ENCODE assay signal across 8 cellular contexts in the genomic region with DNA sequence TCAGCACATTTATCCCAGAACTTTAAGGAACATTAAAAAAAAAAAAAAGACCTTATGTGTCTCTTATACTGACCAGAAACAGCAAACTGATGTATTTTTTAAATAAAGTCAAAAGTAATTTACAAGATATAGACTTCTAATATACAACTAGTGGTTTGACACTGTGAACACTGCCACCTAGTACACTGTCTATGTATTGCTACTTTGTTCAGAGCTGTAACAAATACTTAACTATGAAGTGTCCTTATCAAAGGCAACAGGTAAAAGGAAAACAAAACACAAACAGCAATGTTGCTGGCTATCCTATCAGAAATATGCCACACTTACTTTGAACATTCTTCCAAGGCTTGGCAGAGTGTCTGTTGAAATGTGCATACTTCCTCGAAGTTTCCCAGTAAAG.
A peak's percentile ranks its signal among the peaks of the same experiment; 100 is the strongest.
DNase-seq lines count a peak whose midpoint lies in the region; ATAC-seq and TF ChIP-seq lines count a peak whose summit lies in the region.
"Had no signal": no experiment of that assay in that cellular context is flagged by ENCODE, and none has a peak within 500 bp of the region (broad histone marks: within the 10 kb centered on the region; RNA-seq: fewer than 3 reads in every experiment).

No MANE protein-coding gene starts in this region.

- 88 to 100% methylated on average over 1 of the region's 1 CpG for WGBS in GM23248 (ENCODE audit: low coverage in 1 of 2, low lambda C conversion rate in 2 of 2, missing lambda C conversion rate in 2 of 2), 2 experiments
- 39% methylated on average over 1 of the region's 1 CpG for WGBS in SK-N-SH (ENCODE audit: low lambda C conversion rate)

- H3K9ac ChIP-seq in DND-41 (ENCODE audit: low read depth, low read length) = no peak overlapping the region
- no peak overlapping the region for H3K9ac ChIP-seq in GM23248
- H3K9ac ChIP-seq in SK-N-SH = no peak overlapping the region

- ATAC-seq in DND-41 (ENCODE audit: insufficient read depth, low read depth) (peak; percentile 72), lower lobe of right lung (peak; percentile 45 to 73), gastrocnemius medialis (no peak), HG02840 (IDR thresholded peaks at IDR 0.05; ENCODE audit: low FRiP score, unreplicated experiment) (no peak)
- ATAC-seq in activated CD4-positive, CD25-positive, alpha-beta regulatory T cell treated with anti-CD3 and anti-CD28 coated beads, Interleukin-2, amount 50 U/mL, for 24 hours = no peak

- H2AFZ ChIP-seq in DND-41 (ENCODE audit: low read depth, low read length) (no peak overlapping the region), GM23248 (no peak overlapping the region), SK-N-SH (ENCODE audit: low read depth) (no peak overlapping the region)

- H3K27ac ChIP-seq in DND-41 (ENCODE audit: low read length) (no peak overlapping the region), GM23248 (no peak overlapping the region), SK-N-SH (ENCODE audit: low read depth in 2 of 2, low read length in 1 of 2) (no peak overlapping the region), lower lobe of right lung (no peak overlapping the region), gastrocnemius medialis (no peak overlapping the region)

- H3F3A ChIP-seq in GM23248 (ENCODE audit: insufficient read depth) (no peaks in the 10 kb centered on the region), SK-N-SH (replicated peaks; ENCODE audit: insufficient read depth) (no peaks in the 10 kb centered on the region)

- no peak for TF ChIP-seq EP300 in SK-N-SH (IDR thresholded peaks at IDR 0.05; ENCODE audit: borderline replicate concordance in 1 of 2, low read depth in 1 of 2, low read length in 1 of 2)

- peaks cover 53% of the 10 kb centered on the region for H3K36me3 ChIP-seq in DND-41 (ENCODE audit: insufficient read depth, low read length)
- H3K36me3 ChIP-seq in GM23248 (ENCODE audit: low read depth) = no peaks in the 10 kb centered on the region
- H3K36me3 ChIP-seq in SK-N-SH (replicated peaks in 1 of 2; ENCODE audit: control insufficient read depth in 1 of 2, insufficient read depth in 2 of 2, low read length in 1 of 2) = no peaks in the 10 kb centered on the region
- peaks cover 14% of the 10 kb centered on the region for H3K36me3 ChIP-seq in lower lobe of right lung
- no peaks in the 10 kb centered on the region for H3K36me3 ChIP-seq in gastrocnemius medialis
- H3K36me3 ChIP-seq: HAP-1 had no signal

- H3K9me2 ChIP-seq in GM23248 (ENCODE audit: insufficient read depth) = no peaks in the 10 kb centered on the region
- H3K9me2 ChIP-seq in SK-N-SH = no peaks in the 10 kb centered on the region

- DNase-seq in DND-41 (no peak), GM23248 (peak; percentile 25), SK-N-SH (peak; percentile 8), lower lobe of right lung (no peak), gastrocnemius medialis (no peak)

- H3K9me3 ChIP-seq in DND-41 (ENCODE audit: insufficient read depth, low read length, severe bottlenecking) = no peaks in the 10 kb centered on the region
- no peaks in the 10 kb centered on the region for H3K9me3 ChIP-seq in GM23248 (ENCODE audit: low read depth)
- H3K9me3 ChIP-seq in SK-N-SH = no peaks in the 10 kb centered on the region
- H3K9me3 ChIP-seq in lower lobe of right lung = no peaks in the 10 kb centered on the region
- no peaks in the 10 kb centered on the region for H3K9me3 ChIP-seq in gastrocnemius medialis
- H3K9me3 ChIP-seq: HAP-1 had no signal

- no peaks in the 10 kb centered on the region for H3K79me2 ChIP-seq in DND-41 (ENCODE audit: insufficient read depth, low read length)
- no peaks in the 10 kb centered on the region for H3K79me2 ChIP-seq in GM23248 (ENCODE audit: insufficient read depth)
- H3K79me2 ChIP-seq in SK-N-SH (ENCODE audit: insufficient read depth) = no peaks in the 10 kb centered on the region

- TF ChIP-seq RAD21 in SK-N-SH (IDR thresholded peaks at IDR 0.05; ENCODE audit: low read length) = 0 out of 2 replicates have a peak, but pooled peaks have one; percentile 16

- H3K4me3 ChIP-seq in DND-41 (ENCODE audit: low read depth in 1 of 2, low read length in 2 of 2) (no peak overlapping the region), GM23248 (no peak overlapping the region), SK-N-SH (ENCODE audit: low read depth in 2 of 2, low read length in 1 of 2) (no peak overlapping the region), lower lobe of right lung (no peak overlapping the region), gastrocnemius medialis (no peak overlapping the region)
- H3K4me3 ChIP-seq: HAP-1 had no signal

- no peaks in the 10 kb centered on the region for H4K20me1 ChIP-seq in DND-41 (ENCODE audit: insufficient read depth, low read length)
- no peaks in the 10 kb centered on the region for H4K20me1 ChIP-seq in GM23248 (ENCODE audit: insufficient read depth)
- H4K20me1 ChIP-seq in SK-N-SH (ENCODE audit: insufficient read depth) = no peaks in the 10 kb centered on the region

- POLR2A ChIA-PET in SK-N-SH (lab: Yijun Ruan, JAX) = interaction anchor here (0.7 kb wide), 1 partner anchor 172 kb away, joined by 3 read pairs; no protein-coding TSS in a partner anchor

- TF ChIP-seq CTCF in DND-41 (IDR thresholded peaks at IDR 0.05; ENCODE audit: borderline replicate concordance, extremely low read depth, low read length, poor library complexity, severe bottlenecking) (peak; percentile 55), SK-N-SH (IDR thresholded peaks at IDR 0.05) (peak; percentile 66), lower lobe of right lung (IDR thresholded peaks at IDR 0.05) (peak; percentile 28), gastrocnemius medialis (IDR thresholded peaks at IDR 0.05 in 4 of 5, conservative IDR thresholded peaks at IDR 0.05 in 1 of 5) (peak in 1 of 5 experiments; percentile 42)

- CTCF ChIA-PET in SK-N-SH (lab: Yijun Ruan, JAX) = interaction anchor here (0.6 to 2.1 kb wide), 8 partner anchors 10 to 495 kb away, joined by 3 to 15 read pairs (median 4); no protein-coding TSS in a partner anchor

- no peak for TF ChIP-seq POLR2A in gastrocnemius medialis (IDR thresholded peaks at IDR 0.05)

- H3K4me2 ChIP-seq in DND-41 (ENCODE audit: insufficient read depth, low read length) = no peak overlapping the region
- H3K4me2 ChIP-seq in GM23248 (ENCODE audit: unreplicated experiment) = no peak overlapping the region
- no peak overlapping the region for H3K4me2 ChIP-seq in SK-N-SH

- H3K27me3 ChIP-seq in DND-41 (ENCODE audit: insufficient read depth, low read length, poor library complexity) = no peaks in the 10 kb centered on the region
- no peaks in the 10 kb centered on the region for H3K27me3 ChIP-seq in GM23248 (replicated peaks; ENCODE audit: insufficient read depth)
- H3K27me3 ChIP-seq in SK-N-SH (ENCODE audit: insufficient read depth) = no peaks in the 10 kb centered on the region
- H3K27me3 ChIP-seq in lower lobe of right lung (ENCODE audit: low read depth) = no peaks in the 10 kb centered on the region
- no peaks in the 10 kb centered on the region for H3K27me3 ChIP-seq in gastrocnemius medialis

- in situ Hi-C loops in GM23248 (cut with MboI) = no loop called here
- in situ Hi-C loops in gastrocnemius medialis (cut with MboI; ENCODE audit: low sequenced_read_pairs in 4 of 4) = loop anchor here in 2 of 4 donors (10.0 to 25.0 kb wide), 2 partner anchors 179 to 216 kb away; a partner anchor contains a TSS

- no peaks in the 10 kb centered on the region for H3K4me1 ChIP-seq in DND-41 (ENCODE audit: insufficient read depth, low read length)
- no peaks in the 10 kb centered on the region for H3K4me1 ChIP-seq in GM23248 (ENCODE audit: insufficient read depth)
- H3K4me1 ChIP-seq in SK-N-SH (ENCODE audit: control insufficient read depth in 1 of 2, insufficient read depth in 2 of 2, low read depth in 1 of 2, low read length in 1 of 2) = no peaks in the 10 kb centered on the region; a peak in 1 of 4 replicates
- peaks cover 8% of the 10 kb centered on the region for H3K4me1 ChIP-seq in lower lobe of right lung
- H3K4me1 ChIP-seq in gastrocnemius medialis = no peaks in the 10 kb centered on the region

- intact Hi-C loops in lower lobe of right lung (cut with DNase I) (no loop called here), gastrocnemius medialis (cut with DNase I; ENCODE audit: low total_unique reads) (no loop called here)

TF ChIP-seq in SK-N-SH, 30 proteins besides CTCF, POLR2A, EP300 and RAD21:
- TF ChIP-seq EZH2phosphoT487 (IDR thresholded peaks at IDR 0.05; ENCODE audit: borderline replicate concordance, low read depth) = no peak

Comparison
In these comparisons a context has a peak if more than half of its experiments do, and no peak if none do; other contexts are left out.
1. ATAC-seq: peak in DND-41 (single experiment) and lower lobe of right lung (2 of 2); none in gastrocnemius medialis (0 of 2), HG02840 (single experiment) and activated CD4-positive, CD25-positive, alpha-beta regulatory T cell treated with anti-CD3 and anti-CD28 coated beads, Interleukin-2, amount 50 U/mL, for 24 hours (0 of 2).
2. DNase-seq: peak in GM23248 (single experiment) and SK-N-SH (single experiment); none in DND-41 (single experiment), lower lobe of right lung (single experiment) and gastrocnemius medialis (0 of 2).